ENCODE assay signal across 15 cellular contexts in genomic region chr14:74550071-74550470, GRCh38.
"Had no signal": no experiment of that assay in that cellular context is flagged by ENCODE, and none has a peak within 500 bp of the region (broad histone marks: within the 10 kb centered on the region; RNA-seq: fewer than 3 reads in every experiment).

No MANE protein-coding gene starts in this region.

- H3K4me3 Mint-ChIP-seq: activated B cell treated with CpG ODN at 0.5 μM for 24 hours; activated CD4-positive, alpha-beta memory T cell treated with anti-CD3 and anti-CD28 coated beads for 36 hours; activated CD8-positive, alpha-beta memory T cell treated with anti-CD3 and anti-CD28 coated beads, Interleukin-2, amount 10 ng/mL, durations not matched to agents 7 days and 5 days; activated naive CD8-positive, alpha-beta T cell; naive B cell; stimulated activated naive B cell treated with anti-CD40 and anti-IgM and Interleukin-4, amounts not matched to agents 10 μg/mL and 1 μg/mL and 100 μg/mL, for 72 hours had no signal

- DNase-seq: activated B cell treated with CpG ODN at 0.5 μM for 24 hours; activated CD4-positive, alpha-beta memory T cell treated with anti-CD3 and anti-CD28 coated beads for 36 hours; activated CD4-positive, alpha-beta T cell treated with anti-CD3 and anti-CD28 coated beads for 4 hours; activated CD8-positive, alpha-beta memory T cell treated with anti-CD3 and anti-CD28 coated beads, Interleukin-2, amount 10 ng/mL, durations not matched to agents 7 days and 5 days; amygdala; body of pancreas; left lung; mucosa of descending colon; naive B cell; sigmoid colon; stimulated activated naive B cell treated with anti-CD40 and anti-IgM and Interleukin-4, amounts not matched to agents 10 μg/mL and 1 μg/mL and 100 μg/mL, for 72 hours had no signal

- H3K36me3 Mint-ChIP-seq: activated CD4-positive, alpha-beta memory T cell treated with anti-CD3 and anti-CD28 coated beads for 36 hours; activated CD8-positive, alpha-beta memory T cell treated with anti-CD3 and anti-CD28 coated beads, Interleukin-2, amount 10 ng/mL, durations not matched to agents 7 days and 5 days; activated naive CD8-positive, alpha-beta T cell; naive B cell; stimulated activated naive B cell treated with anti-CD40 and anti-IgM and Interleukin-4, amounts not matched to agents 10 μg/mL and 1 μg/mL and 100 μg/mL, for 72 hours had no signal

- H3K36me3 ChIP-seq: left lung, sigmoid colon had no signal

- H3K4me1 Mint-ChIP-seq: activated B cell treated with CpG ODN at 0.5 μM for 24 hours; activated CD8-positive, alpha-beta memory T cell treated with anti-CD3 and anti-CD28 coated beads, Interleukin-2, amount 10 ng/mL, durations not matched to agents 7 days and 5 days had no signal

- H3K27me3 Mint-ChIP-seq: activated CD4-positive, alpha-beta memory T cell treated with anti-CD3 and anti-CD28 coated beads for 36 hours; activated naive CD8-positive, alpha-beta T cell had no signal

- H3K27ac ChIP-seq: body of pancreas, dorsolateral prefrontal cortex, sigmoid colon, SK-N-MC had no signal

- H3K9me3 Mint-ChIP-seq: activated B cell treated with CpG ODN at 0.5 μM for 24 hours; activated CD4-positive, alpha-beta memory T cell treated with anti-CD3 and anti-CD28 coated beads for 36 hours; stimulated activated naive B cell treated with anti-CD40 and anti-IgM and Interleukin-4, amounts not matched to agents 10 μg/mL and 1 μg/mL and 100 μg/mL, for 72 hours had no signal

- H3K9me3 ChIP-seq: body of pancreas, left lung, mucosa of descending colon, sigmoid colon, tibial nerve had no signal

- H3K27ac Mint-ChIP-seq: activated B cell treated with CpG ODN at 0.5 μM for 24 hours; activated CD4-positive, alpha-beta memory T cell treated with anti-CD3 and anti-CD28 coated beads for 36 hours; activated CD8-positive, alpha-beta memory T cell treated with anti-CD3 and anti-CD28 coated beads, Interleukin-2, amount 10 ng/mL, durations not matched to agents 7 days and 5 days; activated naive CD8-positive, alpha-beta T cell; naive B cell; stimulated activated naive B cell treated with anti-CD40 and anti-IgM and Interleukin-4, amounts not matched to agents 10 μg/mL and 1 μg/mL and 100 μg/mL, for 72 hours had no signal

- ATAC-seq: activated CD8-positive, alpha-beta memory T cell treated with anti-CD3 and anti-CD28 coated beads, Interleukin-2, amount 10 ng/mL, durations not matched to agents 7 days and 5 days; body of pancreas; mucosa of descending colon; stimulated activated naive B cell treated with anti-CD40 and anti-IgM and Interleukin-4, amounts not matched to agents 10 μg/mL and 1 μg/mL and 100 μg/mL, for 72 hours had no signal

- H3K4me3 ChIP-seq: body of pancreas, dorsolateral prefrontal cortex, left lung, mucosa of descending colon, sigmoid colon, SK-N-MC, tibial nerve had no signal

- H3K27me3 ChIP-seq: body of pancreas, dorsolateral prefrontal cortex, left lung, sigmoid colon, tibial nerve had no signal
